8 cellular contexts compared by ENCODE assay signal in the genomic region with DNA sequence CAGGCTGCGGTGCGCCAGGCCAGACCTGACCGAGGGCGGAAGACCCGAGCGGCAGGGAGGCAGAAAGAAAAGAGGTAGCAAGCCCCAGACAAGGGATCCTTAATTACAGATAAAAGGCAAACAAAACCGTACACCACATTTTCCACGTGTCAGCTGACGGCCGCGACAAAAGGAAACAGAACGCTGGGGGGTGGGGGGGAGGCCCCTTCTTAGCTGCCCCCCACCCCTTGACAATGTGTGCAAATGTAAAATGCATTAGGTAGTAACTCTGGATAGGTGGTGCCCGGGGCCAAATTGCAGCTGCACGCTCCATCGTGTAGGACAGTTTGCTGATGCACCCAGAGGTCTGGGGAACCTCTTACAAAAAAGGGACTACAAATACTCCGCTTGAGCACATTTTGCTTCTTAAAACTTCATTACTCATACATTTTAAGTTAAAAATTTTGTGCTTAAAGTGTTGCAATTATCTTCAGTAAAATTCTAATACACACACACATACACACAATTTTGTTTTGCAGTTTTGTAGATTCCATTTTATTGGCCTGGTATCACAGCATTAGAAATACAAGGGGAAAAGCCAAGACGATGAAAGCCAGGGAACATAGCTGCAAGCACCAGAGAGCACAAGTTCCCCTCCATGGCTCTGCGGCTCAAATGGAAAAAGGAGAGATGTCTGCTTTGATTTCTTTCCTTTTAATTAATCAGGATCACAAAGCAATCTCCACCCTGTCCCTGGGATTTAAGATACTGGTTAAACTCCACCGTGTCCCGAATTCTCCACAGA.
DNase-seq lines count a peak whose midpoint lies in the region; ATAC-seq, FAIRE-seq and TF ChIP-seq lines count a peak whose summit lies in the region.

No MANE protein-coding gene starts in this region.

- POLR2A ChIA-PET in HepG2 (lab: Yijun Ruan, JAX), result no interaction called here

- DNase-seq in HepG2 (ENCODE audit: low spot score) (no peak), body of pancreas (peak in 1 of 4 donors; percentile 28), left lung (no peak), tibial artery (no peak), iPS-NIHi7 (ENCODE audit: extremely low spot score) (no peak)

- H3K36me3 ChIP-seq in liver (ENCODE audit: control insufficient read depth in 4 of 4, insufficient read depth in 3 of 4, low read depth in 1 of 4, low read length in 3 of 4) (no peaks in the 10 kb centered on the region), HepG2 (replicated peaks in 1 of 2; ENCODE audit: control insufficient read depth in 1 of 2, insufficient read depth in 2 of 2, low read length in 2 of 2) (no peaks in the 10 kb centered on the region), HUES64 (ENCODE audit: insufficient read depth, low read length) (no peaks in the 10 kb centered on the region), body of pancreas (replicated peaks in 1 of 2; ENCODE audit: insufficient read depth in 1 of 2, low read depth in 2 of 2) (no peaks in the 10 kb centered on the region), left lung (no peaks in the 10 kb centered on the region), tibial artery (no peaks in the 10 kb centered on the region)

- in situ Hi-C loops in HepG2 (cut with HindIII; ENCODE audit: extremely low pct_ligation_motif_present, low pct_unique_long_range_greater_than_20kb), result no loop called here

- TF ChIP-seq RAD21 in liver (IDR thresholded peaks at IDR 0.05), result no peak
- TF ChIP-seq RAD21 in HepG2 (CRISPR knock-in tag; IDR thresholded peaks at IDR 0.05), result no peak

- ATAC-seq in HepG2, result no peak
- no peak for ATAC-seq in body of pancreas
- no peak for ATAC-seq in left lung
- no peak for ATAC-seq in GM21515 (IDR thresholded peaks at IDR 0.05; ENCODE audit: unreplicated experiment)

- BruUV-seq in HepG2 (replicated peaks; lab: Mats Ljungman, UMichigan), result no TSS peak

- H3K9me3 ChIP-seq in liver (ENCODE audit: control insufficient read depth in 4 of 4, low read length in 3 of 4) (no peaks in the 10 kb centered on the region), HepG2 (ENCODE audit: low read length) (no peaks in the 10 kb centered on the region), HUES64 (ENCODE audit: insufficient read depth, low read depth, low read length) (no peaks in the 10 kb centered on the region), body of pancreas (no peaks in the 10 kb centered on the region), left lung (no peaks in the 10 kb centered on the region), tibial artery (no peaks in the 10 kb centered on the region)

- no peaks in the 10 kb centered on the region for H3K79me2 ChIP-seq in HepG2 (ENCODE audit: insufficient read depth, low read length)

- H3K9ac ChIP-seq in liver (ENCODE audit: low read depth in 1 of 2, low read length in 2 of 2), result no peak overlapping the region
- H3K9ac ChIP-seq in HepG2 (ENCODE audit: insufficient read depth, low read depth, low read length), result no peak overlapping the region
- H3K9ac ChIP-seq in HUES64 (ENCODE audit: low read depth, low read length), result peak overlapping the region; percentile 71

- intact Hi-C loops in HepG2 (cut with micrococcal nuclease; ENCODE audit: unreplicated experiment), result no loop called here
- intact Hi-C loops in body of pancreas (cut with DNase I), result no loop called here
- intact Hi-C loops in left lung (cut with DNase I), result no loop called here
- intact Hi-C loops in tibial artery (cut with DNase I; ENCODE audit: low total_unique reads), result no loop called here

- H3K27me3 ChIP-seq in liver (ENCODE audit: control insufficient read depth in 4 of 4, insufficient read depth in 4 of 4, low read length in 3 of 4), result peaks cover 0 to 16% (median 0%) of the 10 kb centered on the region in 4 donors
- peaks cover 0 to 25% of the 10 kb centered on the region in 2 experiments; a peak in 3 of 5 replicates for H3K27me3 ChIP-seq in HepG2 (ENCODE audit: control insufficient read depth in 1 of 2, insufficient read depth in 2 of 2, low read length in 2 of 2)
- H3K27me3 ChIP-seq in HUES64 (ENCODE audit: insufficient read depth, low read length), result peaks cover 34% of the 10 kb centered on the region
- no peaks in the 10 kb centered on the region for H3K27me3 ChIP-seq in body of pancreas
- peaks cover 10 to 44% of the 10 kb centered on the region in 2 donors for H3K27me3 ChIP-seq in left lung
- H3K27me3 ChIP-seq in tibial artery, result no peaks in the 10 kb centered on the region

- no peak overlapping the region for H2AFZ ChIP-seq in HepG2 (ENCODE audit: low read length)

- no peaks in the 10 kb centered on the region for H4K20me1 ChIP-seq in HepG2 (ENCODE audit: insufficient read depth, low read length)

- H3K4me2 ChIP-seq in HepG2 (ENCODE audit: low read depth, low read length), result no peak overlapping the region

- TF ChIP-seq EP300 in HepG2 (IDR thresholded peaks at IDR 0.05; ENCODE audit: low read depth in 2 of 2, low read length in 2 of 2) (no peak), HepG2 (CRISPR knock-in tag; IDR thresholded peaks at IDR 0.05; ENCODE audit: borderline replicate concordance) (no peak)

- TF ChIP-seq CTCF in liver (IDR thresholded peaks at IDR 0.05; ENCODE audit: low read depth, low read length, missing input control) (no peak), HepG2 (CRISPR knock-in tag; IDR thresholded peaks at IDR 0.05) (no peak), body of pancreas (IDR thresholded peaks at IDR 0.05) (no peak), left lung (IDR thresholded peaks at IDR 0.05) (no peak), tibial artery (IDR thresholded peaks at IDR 0.05) (no peak)

- CTCF ChIA-PET in HepG2 (lab: Yijun Ruan, JAX; ENCODE audit: low intra/inter-chr PET ratio, low total read pairs), result no interaction called here

- H3K4me1 ChIP-seq in liver (ENCODE audit: control insufficient read depth in 4 of 4, insufficient read depth in 4 of 4, low read length in 3 of 4) (peaks cover 5 to 15% (median 12%) of the 10 kb centered on the region in 4 donors), HepG2 (ENCODE audit: insufficient read depth, low read length) (peaks cover 5% of the 10 kb centered on the region; the same call in 1 of the 2 replicates), HUES64 (ENCODE audit: insufficient read depth, low read length) (peaks cover 65% of the 10 kb centered on the region), body of pancreas (peaks cover 41% of the 10 kb centered on the region), left lung (peaks cover 5 to 19% of the 10 kb centered on the region in 2 donors), tibial artery (peaks cover 0 to 29% (median 14%) of the 10 kb centered on the region in 4 donors)

- FAIRE-seq in HepG2 (lab: Jason Lieb, UNC), result no peak

- no peak for TF ChIP-seq POLR2A in HepG2 (IDR thresholded peaks at IDR 0.05; ENCODE audit: insufficient read depth in 1 of 2, low read depth in 2 of 2, low read length in 2 of 2)
- no peak for TF ChIP-seq POLR2A in body of pancreas (IDR thresholded peaks at IDR 0.05)

- H3K4me3 ChIP-seq in liver (ENCODE audit: low read depth in 1 of 3, low read length in 3 of 3) (peak overlapping the region in 2 of 3 donors; percentile 35 to 56), HepG2 (replicated peaks in 1 of 3; ENCODE audit: insufficient read depth in 1 of 3, low read depth in 2 of 3, low read length in 3 of 3) (no peak overlapping the region), HUES64 (ENCODE audit: low read length) (peak overlapping the region; percentile 53), body of pancreas (peak overlapping the region in 1 of 2 donors; percentile 27), left lung (peak overlapping the region; percentile 32 to 44), tibial artery (peak overlapping the region; percentile 64 to 69)

- WGBS in liver, result 12% methylated on average over 20 of the region's 20 CpGs
- 37% methylated on average over 20 of the region's 20 CpGs for WGBS in HepG2 (ENCODE audit: low lambda C conversion rate)
- 10% methylated on average over 17 of the region's 20 CpGs for WGBS in HUES64
- 19 to 22% methylated on average over 20 of the region's 20 CpGs for WGBS in body of pancreas, 2 donors

- H3K27ac ChIP-seq in liver (ENCODE audit: low read depth in 1 of 2, low read length in 2 of 2), result peak overlapping the region; percentile 6 to 73
- no peak overlapping the region for H3K27ac ChIP-seq in HepG2 (ENCODE audit: extremely low read length, insufficient read depth, low read length)
- no peak overlapping the region for H3K27ac ChIP-seq in HUES64 (ENCODE audit: low read depth, low read length)
- H3K27ac ChIP-seq in body of pancreas, result peak overlapping the region in 3 of 4 donors; percentile 34 to 55 (median 43)
- H3K27ac ChIP-seq in left lung, result peak overlapping the region; percentile 79 to 93
- peak overlapping the region; percentile 62 to 70 for H3K27ac ChIP-seq in tibial artery

TF ChIP-seq in liver, 16 proteins besides CTCF, POLR2A, EP300 and RAD21:
- TF ChIP-seq HNF4G (IDR thresholded peaks at IDR 0.05), result no peak
- TF ChIP-seq, protein P1, sequence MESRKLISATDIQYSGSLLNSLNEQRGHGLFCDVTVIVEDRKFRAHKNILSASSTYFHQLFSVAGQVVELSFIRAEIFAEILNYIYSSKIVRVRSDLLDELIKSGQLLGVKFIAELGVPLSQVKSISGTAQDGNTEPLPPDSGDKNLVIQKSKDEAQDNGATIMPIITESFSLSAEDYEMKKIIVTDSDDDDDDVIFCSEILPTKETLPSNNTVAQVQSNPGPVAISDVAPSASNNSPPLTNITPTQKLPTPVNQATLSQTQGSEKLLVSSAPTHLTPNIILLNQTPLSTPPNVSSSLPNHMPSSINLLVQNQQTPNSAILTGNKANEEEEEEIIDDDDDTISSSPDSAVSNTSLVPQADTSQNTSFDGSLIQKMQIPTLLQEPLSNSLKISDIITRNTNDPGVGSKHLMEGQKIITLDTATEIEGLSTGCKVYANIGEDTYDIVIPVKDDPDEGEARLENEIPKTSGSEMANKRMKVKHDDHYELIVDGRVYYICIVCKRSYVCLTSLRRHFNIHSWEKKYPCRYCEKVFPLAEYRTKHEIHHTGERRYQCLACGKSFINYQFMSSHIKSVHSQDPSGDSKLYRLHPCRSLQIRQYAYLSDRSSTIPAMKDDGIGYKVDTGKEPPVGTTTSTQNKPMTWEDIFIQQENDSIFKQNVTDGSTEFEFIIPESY (IDR thresholded peaks at IDR 0.05), result no peak
TF ChIP-seq in liver: peak in this region for 0.

TF ChIP-seq in HepG2, 621 proteins besides CTCF, POLR2A, EP300 and RAD21 (continues in another document):
- TF ChIP-seq ZSCAN20 (CRISPR knock-in tag; IDR thresholded peaks at IDR 0.05; ENCODE audit: borderline replicate concordance) (no peak), ZNF567 (CRISPR knock-in tag; IDR thresholded peaks at IDR 0.05; ENCODE audit: borderline replicate concordance) (no peak), ZNF7 (CRISPR knock-in tag; IDR thresholded peaks at IDR 0.05) (no peak), FOXK2 (IDR thresholded peaks at IDR 0.05) (no peak), MED8 (CRISPR knock-in tag; IDR thresholded peaks at IDR 0.05; ENCODE audit: insufficient replicate concordance) (no peak), KLF16 (CRISPR knock-in tag; IDR thresholded peaks at IDR 0.05) (no peak), ZFP36L1 (CRISPR knock-in tag; IDR thresholded peaks at IDR 0.05) (no peak)

Comparison
In these comparisons a context has a peak if more than half of its experiments do, and no peak if none do; other contexts are left out.
1. H3K27ac ChIP-seq: peak in liver (2 of 2), body of pancreas (3 of 4), left lung (2 of 2) and tibial artery (2 of 2); none in HepG2 (single experiment) and HUES64 (single experiment).
2. H3K4me3 ChIP-seq: peak in liver (2 of 3), HUES64 (single experiment), left lung (2 of 2) and tibial artery (2 of 2); none in HepG2 (0 of 3).